Comparison of ENCODE assay signal across 8 cellular contexts in the genomic region with DNA sequence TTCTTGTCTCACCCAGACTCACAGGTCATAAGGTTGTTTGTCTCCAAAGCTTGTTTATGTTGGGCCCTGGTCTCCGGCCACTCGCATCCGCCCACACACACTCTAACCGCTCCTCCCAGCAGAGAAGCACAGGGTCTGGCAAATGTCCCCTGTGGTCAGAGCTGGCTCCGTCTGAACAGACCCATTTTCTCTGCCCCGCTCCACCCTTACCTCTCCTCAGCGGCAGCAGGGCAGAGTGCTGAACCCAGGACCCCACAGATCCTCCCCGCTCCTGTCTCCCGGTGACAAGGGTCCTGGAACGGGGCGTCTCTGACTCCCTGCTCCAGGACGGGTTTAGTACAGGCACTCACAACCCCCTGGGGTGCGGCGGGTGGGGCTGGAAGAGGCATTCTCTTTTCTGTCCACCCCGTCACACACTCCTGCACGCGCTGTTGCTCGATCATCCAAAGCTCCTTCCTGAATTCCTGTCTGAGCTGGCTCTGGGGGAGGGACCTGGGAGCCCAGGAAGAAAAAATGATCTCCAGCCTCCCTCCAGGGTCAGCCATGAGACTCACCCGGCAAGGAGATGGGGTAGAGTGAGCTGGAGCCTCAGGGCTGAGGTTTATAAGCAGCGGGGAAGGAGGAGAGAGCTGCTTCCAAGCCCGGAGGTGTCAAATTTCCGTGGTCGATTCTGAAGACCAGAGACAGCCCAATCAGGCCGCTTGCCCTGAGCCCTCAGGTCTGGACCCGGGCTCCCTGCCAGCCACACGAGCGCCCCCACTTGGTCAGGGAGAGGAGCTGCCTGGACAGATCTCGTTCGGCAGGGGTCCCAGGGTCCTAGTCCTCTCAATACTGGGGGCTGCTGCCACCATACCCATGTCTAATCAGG. TPM values are rescaled to one million over a fixed set of nuclear protein-coding genes. Genes with fewer than 3 reads are reported as not detected.
DNase-seq lines count a peak whose midpoint lies in the region; ATAC-seq, FAIRE-seq and TF ChIP-seq lines count a peak whose summit lies in the region.
"Had no signal": no experiment of that assay in that cellular context is flagged by ENCODE, and none has a peak within 500 bp of the region (broad histone marks: within the 10 kb centered on the region; RNA-seq: fewer than 3 reads in every experiment).

A gene (minus strand): TSS at position 577 of the 868 bp plus-strand sequence. CDS start 1,033 bp downstream, outside the sequence.

- no peaks in the 10 kb centered on the region for H3K27me3 Mint-ChIP-seq in nephron (ENCODE audit: low read depth)

- H3K4me3 Mint-ChIP-seq in nephron: peak within 1 kb of the TSS; percentile 91 to 96 (median 94)

- FAIRE-seq in GM12891 (lab: Jason Lieb, UNC): no peak

- no peaks in the 10 kb centered on the region for H3K9me3 Mint-ChIP-seq in nephron

- ATAC-seq in GM21447 (IDR thresholded peaks at IDR 0.05; ENCODE audit: unreplicated experiment): no peak

- H3K36me3 Mint-ChIP-seq in nephron (ENCODE audit: low read depth): peaks cover 24% of the 10 kb centered on the region

- peaks cover 61% of the 10 kb centered on the region for H3K4me1 Mint-ChIP-seq in nephron

- TF ChIP-seq CTCF in VCaP (conservative IDR thresholded peaks at IDR 0.05) (peak; percentile 71), nephron (IDR thresholded peaks at IDR 0.05; ENCODE audit: unreplicated experiment in 3 of 3) (peak; percentile 75 to 81 (median 81))

- H3K27ac ChIP-seq in VCaP: peak within 1 kb of the TSS; percentile 77
- H3K27ac ChIP-seq: neutrophil had no signal

- H3K27ac Mint-ChIP-seq in nephron: peak within 1 kb of the TSS; percentile 96 to 99 (median 98)

- TF ChIP-seq POLR2A in GM12891 (IDR thresholded peaks at IDR 0.05; ENCODE audit: low read depth, low read length): no peak

- DNase-seq in GM12891 (ENCODE audit: insufficient read length, low spot score) (peak; percentile 69), NCI-H146 treated with DMSO at 0.1 percent for 48 hours (lab: John Stamatoyannopoulos, UW; ENCODE audit: unreplicated experiment) (peak; percentile 90), foreskin melanocyte (peak; percentile 90), GF-D8 (lab: John Stamatoyannopoulos, UW) (no peak)

TF ChIP-seq in GM12891, 5 proteins besides CTCF, POLR2A, EP300 and RAD21:
- no peak for TF ChIP-seq SPI1 (IDR thresholded peaks at IDR 0.05; ENCODE audit: low read depth, low read length)
- no peak for TF ChIP-seq POU2F2 (IDR thresholded peaks at IDR 0.05; ENCODE audit: low read depth, low read length)
- TF ChIP-seq PAX5 (IDR thresholded peaks at IDR 0.05; ENCODE audit: insufficient read depth, low read length, severe bottlenecking): no peak
- TF ChIP-seq POLR2AphosphoS5 (IDR thresholded peaks at IDR 0.05; ENCODE audit: low read depth, low read length): no peak
- TF ChIP-seq TAF1 (IDR thresholded peaks at IDR 0.05; ENCODE audit: low read depth, low read length): no peak
TF ChIP-seq in GM12891: peak in this region for 0.

RNA-seq across cellular contexts. Expression of the gene that starts here (rescaled TPM):
- polyA plus RNA-seq in GM12891 (2012; ENCODE audit: low read depth, missing spikeins): 19.4 TPM
